In the genomic region with DNA sequence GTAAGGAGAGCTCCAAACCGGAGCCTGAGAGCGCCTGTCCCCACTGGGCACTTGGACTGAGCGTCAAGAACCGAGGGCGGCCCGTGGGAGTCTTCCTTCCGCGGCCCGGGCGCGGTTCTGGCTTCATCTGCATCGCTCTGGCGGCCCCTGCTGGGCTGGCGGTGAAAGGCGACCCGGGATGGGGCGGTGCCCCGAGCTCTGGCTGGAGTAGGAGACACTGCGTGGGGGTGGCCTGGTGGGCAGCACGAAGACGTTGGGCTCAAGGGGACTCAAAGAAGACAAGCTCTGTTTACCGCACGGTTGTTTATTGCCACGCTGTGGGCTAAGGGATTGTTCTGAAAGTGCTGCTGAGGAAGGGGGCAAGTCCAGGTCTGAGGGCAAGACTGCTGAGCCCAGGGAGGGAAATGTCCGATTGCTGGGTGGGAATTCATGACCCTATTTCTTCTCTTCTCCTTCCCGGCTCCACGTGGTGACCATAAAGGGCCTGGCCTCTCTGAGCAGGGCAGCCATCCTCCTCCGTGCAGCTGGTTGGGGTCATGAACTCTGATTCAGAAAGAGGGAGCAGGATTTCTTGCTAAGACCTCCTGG, we compare ENCODE assay signal across 2 cellular contexts.
A peak's percentile ranks its signal among the peaks of the same experiment; 100 is the strongest.
TF ChIP-seq lines count a peak whose summit lies in the region.

No MANE protein-coding gene starts in this region.

TF ChIP-seq in PFSK-1, 5 proteins besides CTCF, POLR2A, EP300 and RAD21 (continued from another document):
- TF ChIP-seq FOXP2 (optimal IDR thresholded peaks at IDR 0.05; ENCODE audit: borderline replicate concordance, extremely low read depth, extremely low read length, insufficient read depth) = peak; percentile 17

TF ChIP-seq in neural cell, 6 proteins besides CTCF, POLR2A, EP300 and RAD21 (continued from another document):
- TF ChIP-seq, protein P1, sequence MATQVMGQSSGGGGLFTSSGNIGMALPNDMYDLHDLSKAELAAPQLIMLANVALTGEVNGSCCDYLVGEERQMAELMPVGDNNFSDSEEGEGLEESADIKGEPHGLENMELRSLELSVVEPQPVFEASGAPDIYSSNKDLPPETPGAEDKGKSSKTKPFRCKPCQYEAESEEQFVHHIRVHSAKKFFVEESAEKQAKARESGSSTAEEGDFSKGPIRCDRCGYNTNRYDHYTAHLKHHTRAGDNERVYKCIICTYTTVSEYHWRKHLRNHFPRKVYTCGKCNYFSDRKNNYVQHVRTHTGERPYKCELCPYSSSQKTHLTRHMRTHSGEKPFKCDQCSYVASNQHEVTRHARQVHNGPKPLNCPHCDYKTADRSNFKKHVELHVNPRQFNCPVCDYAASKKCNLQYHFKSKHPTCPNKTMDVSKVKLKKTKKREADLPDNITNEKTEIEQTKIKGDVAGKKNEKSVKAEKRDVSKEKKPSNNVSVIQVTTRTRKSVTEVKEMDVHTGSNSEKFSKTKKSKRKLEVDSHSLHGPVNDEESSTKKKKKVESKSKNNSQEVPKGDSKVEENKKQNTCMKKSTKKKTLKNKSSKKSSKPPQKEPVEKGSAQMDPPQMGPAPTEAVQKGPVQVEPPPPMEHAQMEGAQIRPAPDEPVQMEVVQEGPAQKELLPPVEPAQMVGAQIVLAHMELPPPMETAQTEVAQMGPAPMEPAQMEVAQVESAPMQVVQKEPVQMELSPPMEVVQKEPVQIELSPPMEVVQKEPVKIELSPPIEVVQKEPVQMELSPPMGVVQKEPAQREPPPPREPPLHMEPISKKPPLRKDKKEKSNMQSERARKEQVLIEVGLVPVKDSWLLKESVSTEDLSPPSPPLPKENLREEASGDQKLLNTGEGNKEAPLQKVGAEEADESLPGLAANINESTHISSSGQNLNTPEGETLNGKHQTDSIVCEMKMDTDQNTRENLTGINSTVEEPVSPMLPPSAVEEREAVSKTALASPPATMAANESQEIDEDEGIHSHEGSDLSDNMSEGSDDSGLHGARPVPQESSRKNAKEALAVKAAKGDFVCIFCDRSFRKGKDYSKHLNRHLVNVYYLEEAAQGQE (IDR thresholded peaks at IDR 0.05; ENCODE audit: borderline replicate concordance) = no peak
- TF ChIP-seq SMC3 (conservative IDR thresholded peaks at IDR 0.05; ENCODE audit: poor library complexity) (peak; percentile 40), MXI1 (conservative IDR thresholded peaks at IDR 0.05; ENCODE audit: poor library complexity, severe bottlenecking) (no peak), TAF1 (IDR thresholded peaks at IDR 0.05; ENCODE audit: low read depth) (no peak)
